Comparison of ENCODE assay signal across 8 cellular contexts in the genomic region with DNA sequence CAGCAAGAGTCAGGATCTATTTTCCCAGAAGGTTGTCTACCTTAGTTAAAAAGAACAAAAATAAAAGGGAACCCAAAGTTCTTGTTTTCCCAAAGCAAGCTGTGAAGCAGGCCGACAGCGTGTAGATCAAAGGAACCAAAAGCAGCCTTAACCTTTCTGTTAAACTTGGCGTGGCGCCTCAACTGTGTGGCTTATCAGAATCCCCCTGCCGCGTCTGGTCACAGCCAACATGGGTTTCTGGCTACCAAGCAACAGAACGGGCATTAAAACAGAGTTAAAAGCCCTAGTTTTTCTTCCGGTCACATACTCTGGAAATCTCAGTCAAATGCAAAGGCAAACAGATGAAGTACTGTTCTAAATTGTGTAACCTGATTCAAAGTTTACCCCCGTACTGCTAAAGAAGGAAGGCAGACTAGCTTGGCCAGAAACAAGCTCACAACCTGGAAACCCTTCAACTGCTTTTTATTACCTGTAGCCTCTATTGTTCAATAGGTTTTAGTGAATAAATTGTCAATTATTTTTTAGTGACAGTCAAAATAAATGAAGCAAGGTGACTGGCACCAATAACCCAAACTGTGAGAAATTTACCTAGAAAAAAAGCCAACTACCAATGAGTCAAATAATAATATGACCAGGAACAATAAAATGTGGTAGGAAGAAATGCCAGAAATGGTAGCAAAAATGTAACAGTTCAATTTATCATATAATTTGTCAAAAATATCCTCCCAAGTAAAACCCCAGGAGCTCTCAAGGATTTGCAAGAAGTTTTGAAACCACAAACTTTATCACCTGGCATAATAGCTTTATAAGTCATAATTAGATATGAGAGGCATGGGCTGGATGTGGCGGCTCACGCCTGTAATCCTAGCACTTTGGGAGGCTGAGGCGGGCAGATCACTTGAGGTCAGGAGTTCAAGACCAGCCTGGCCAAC. TPM values are rescaled to one million over a fixed set of nuclear protein-coding genes. Genes with fewer than 3 reads are reported as not detected.
A peak's percentile ranks its signal among the peaks of the same experiment; 100 is the strongest.
DNase-seq lines count a peak whose midpoint lies in the region; ATAC-seq and TF ChIP-seq lines count a peak whose summit lies in the region.

No MANE protein-coding gene starts in this region.

- H3K36me3 ChIP-seq in Peyer's patch (peaks cover 0 to 3% (median 0%) of the 10 kb centered on the region in 3 donors), colonic mucosa (no peaks in the 10 kb centered on the region)

- H3K4me1 Mint-ChIP-seq in progenitor cell of endocrine pancreas (ENCODE audit: low read depth), result peaks cover 34% of the 10 kb centered on the region
- no peaks in the 10 kb centered on the region for H3K4me1 Mint-ChIP-seq in stimulated activated effector memory CD8-positive, alpha-beta T cell treated with anti-CD3 and anti-CD28 coated beads, Interleukin-12 subunit alpha, Interleukin-12 subunit beta, amount 100 ng/mL, for 72 hours

- no peak for TF ChIP-seq POLR2A in Peyer's patch (IDR thresholded peaks at IDR 0.05)

- H3K27me3 ChIP-seq in Peyer's patch (no peaks in the 10 kb centered on the region), colonic mucosa (no peaks in the 10 kb centered on the region)

- H3K4me3 ChIP-seq in Peyer's patch (peak overlapping the region in 1 of 4 donors; percentile 24), colonic mucosa (no peak overlapping the region)

- peak overlapping the region in 1 of 2 donors; percentile 66 for H3K9ac ChIP-seq in colonic mucosa (ENCODE audit: low read depth in 2 of 2, low read length in 2 of 2)

- peak overlapping the region; percentile 93 for H3K27ac Mint-ChIP-seq in progenitor cell of endocrine pancreas
- no peak overlapping the region for H3K27ac Mint-ChIP-seq in stimulated activated effector memory CD8-positive, alpha-beta T cell treated with anti-CD3 and anti-CD28 coated beads, Interleukin-12 subunit alpha, Interleukin-12 subunit beta, amount 100 ng/mL, for 72 hours

- peaks cover 11% of the 10 kb centered on the region for H3K36me3 Mint-ChIP-seq in progenitor cell of endocrine pancreas (ENCODE audit: insufficient read depth)
- H3K36me3 Mint-ChIP-seq in stimulated activated effector memory CD8-positive, alpha-beta T cell treated with anti-CD3 and anti-CD28 coated beads, Interleukin-12 subunit alpha, Interleukin-12 subunit beta, amount 100 ng/mL, for 72 hours, result no peaks in the 10 kb centered on the region

- ATAC-seq in HG02763 (IDR thresholded peaks at IDR 0.05; ENCODE audit: unreplicated experiment), result no peak
- ATAC-seq in stimulated activated effector memory CD8-positive, alpha-beta T cell treated with anti-CD3 and anti-CD28 coated beads, Interleukin-12 subunit alpha, Interleukin-12 subunit beta, amount 100 ng/mL, for 72 hours, result no peak

- no peaks in the 10 kb centered on the region for H3K9me3 ChIP-seq in Peyer's patch
- no peaks in the 10 kb centered on the region for H3K9me3 ChIP-seq in colonic mucosa

- H3K4me1 ChIP-seq in Peyer's patch (peaks cover 0 to 17% (median 5%) of the 10 kb centered on the region in 4 donors), colonic mucosa (peaks cover 4% of the 10 kb centered on the region)

- DNase-seq in activated CD4-positive, CD25-positive, alpha-beta regulatory T cell treated with anti-CD3 and anti-CD28 coated beads, Interleukin-2, amount 50 U/mL, for 72 hours, result peak; percentile 38
- no peak for DNase-seq in activated CD4-positive, CD25-positive, alpha-beta regulatory T cell (lab: John Stamatoyannopoulos, UW)
- DNase-seq in Peyer's patch, result peak in 2 of 3 donors; percentile 48 to 61
- peak; percentile 63 for DNase-seq in colonic mucosa
- peak; percentile 20 for DNase-seq in progenitor cell of endocrine pancreas (ENCODE audit: low spot score, unreplicated experiment)
- DNase-seq in stimulated activated effector memory CD8-positive, alpha-beta T cell treated with anti-CD3 and anti-CD28 coated beads, Interleukin-12 subunit alpha, Interleukin-12 subunit beta, amount 100 ng/mL, for 72 hours (ENCODE audit: low spot score in 2 of 2), result no peak
- DNase-seq in germinal center (ENCODE audit: low spot score), result no peak

- peaks cover 6% of the 10 kb centered on the region for H3K9me3 Mint-ChIP-seq in progenitor cell of endocrine pancreas (ENCODE audit: low read depth)
- H3K9me3 Mint-ChIP-seq in stimulated activated effector memory CD8-positive, alpha-beta T cell treated with anti-CD3 and anti-CD28 coated beads, Interleukin-12 subunit alpha, Interleukin-12 subunit beta, amount 100 ng/mL, for 72 hours, result no peaks in the 10 kb centered on the region

- TF ChIP-seq CTCF in Peyer's patch (IDR thresholded peaks at IDR 0.05) (no peak), colonic mucosa (IDR thresholded peaks at IDR 0.05) (no peak), progenitor cell of endocrine pancreas (IDR thresholded peaks at IDR 0.05; ENCODE audit: unreplicated experiment) (no peak)

- H3K4me3 Mint-ChIP-seq in progenitor cell of endocrine pancreas (ENCODE audit: low read depth), result peak overlapping the region; percentile 49
- no peak overlapping the region for H3K4me3 Mint-ChIP-seq in stimulated activated effector memory CD8-positive, alpha-beta T cell treated with anti-CD3 and anti-CD28 coated beads, Interleukin-12 subunit alpha, Interleukin-12 subunit beta, amount 100 ng/mL, for 72 hours

- no peaks in the 10 kb centered on the region for H3K27me3 Mint-ChIP-seq in progenitor cell of endocrine pancreas

- intact Hi-C loops in colonic mucosa (cut with DNase I), result no loop called here

- peak overlapping the region in 3 of 4 donors; percentile 8 to 59 (median 35) for H3K27ac ChIP-seq in Peyer's patch
- H3K27ac ChIP-seq in colonic mucosa, result peak overlapping the region; percentile 70

RNA-seq across cellular contexts. Expression of gene CHKA, which starts 21.4 kb away (rescaled TPM):
- 100 to 1,000 TPM in 3 of 4 donors, 10 to 100 TPM in 1; 41.3 to 179 (median 130) TPM for total RNA-seq in Peyer's patch
- 10 to 100 TPM; 50.1 to 83.7 TPM for total RNA-seq in colonic mucosa
- 60.4 and 64.3 TPM in 2 replicates for total RNA-seq in progenitor cell of endocrine pancreas

Comparison
In these comparisons a context has a peak if more than half of its experiments do, and no peak if none do; other contexts are left out.
1. DNase-seq: peak in activated CD4-positive, CD25-positive, alpha-beta regulatory T cell treated with anti-CD3 and anti-CD28 coated beads, Interleukin-2, amount 50 U/mL, for 72 hours (single experiment), Peyer's patch (2 of 3), colonic mucosa (single experiment) and progenitor cell of endocrine pancreas (single experiment); none in activated CD4-positive, CD25-positive, alpha-beta regulatory T cell (0 of 4), stimulated activated effector memory CD8-positive, alpha-beta T cell treated with anti-CD3 and anti-CD28 coated beads, Interleukin-12 subunit alpha, Interleukin-12 subunit beta, amount 100 ng/mL, for 72 hours (0 of 2) and germinal center (single experiment).